ENCODE assay signal across 23 cellular contexts in genomic region chr20:19589731-19590362, GRCh38.
"Had no signal": no experiment of that assay in that cellular context is flagged by ENCODE, and none has a peak within 500 bp of the region (broad histone marks: within the 10 kb centered on the region; RNA-seq: fewer than 3 reads in every experiment).

No MANE protein-coding gene starts in this region.

- H3K4me1 ChIP-seq: foreskin keratinocyte, neural progenitor cell, parathyroid adenoma, right atrium auricular region, upper lobe of left lung had no signal

- H3K4me2 ChIP-seq: hepatocyte, neural progenitor cell had no signal

- H3K36me3 ChIP-seq: gastroesophageal sphincter, heart left ventricle, neural progenitor cell, right atrium auricular region, sigmoid colon, thoracic aorta, tibial nerve, upper lobe of left lung had no signal

- H3K9ac ChIP-seq: neural progenitor cell, parathyroid adenoma had no signal

- FAIRE-seq: colon, endothelial cell of umbilical vein, kidney, urothelium cell line had no signal

- H3K9me3 ChIP-seq: esophagus muscularis mucosa, gastroesophageal sphincter, heart left ventricle, sigmoid colon, thoracic aorta, tibial nerve, upper lobe of left lung had no signal

- H2AFZ ChIP-seq: hepatocyte, neural progenitor cell, parathyroid adenoma had no signal

- H3K79me2 ChIP-seq: hepatocyte, parathyroid adenoma had no signal

- H3K27me3 ChIP-seq: esophagus muscularis mucosa, foreskin keratinocyte, gastroesophageal sphincter, hepatocyte, neural progenitor cell, right atrium auricular region, sigmoid colon, tibial nerve, upper lobe of left lung had no signal

- H3K4me3 ChIP-seq: esophagus muscularis mucosa, gastroesophageal sphincter, heart left ventricle, hepatocyte, lung, neural progenitor cell, right atrium auricular region, sigmoid colon, thoracic aorta, tibial nerve, upper lobe of left lung had no signal

- ATAC-seq: foreskin keratinocyte; gastroesophageal sphincter; left lobe of liver; natural killer cell treated with Interleukin-12 subunit alpha and Interleukin-12 subunit beta and Interleukin-15 and Interleukin-18, amount 100 ng/mL, for 72 hours; stimulated activated naive B cell treated with anti-CD40 and anti-IgM and Interleukin-4, amounts not matched to agents 10 μg/mL and 1 μg/mL and 100 μg/mL, for 72 hours had no signal

- H3K27ac ChIP-seq: esophagus muscularis mucosa, foreskin keratinocyte, gastroesophageal sphincter, heart left ventricle, hepatocyte, neural progenitor cell, parathyroid adenoma, right atrium auricular region, thoracic aorta, tibial nerve, upper lobe of left lung had no signal

- DNase-seq: effector CD8-positive, alpha-beta T cell; endodermal cell; foreskin keratinocyte; heart left ventricle; kidney; naive B cell; sigmoid colon; stimulated activated naive B cell treated with anti-CD40 and anti-IgM and Interleukin-4, amounts not matched to agents 10 μg/mL and 1 μg/mL and 100 μg/mL, for 72 hours; upper lobe of left lung had no signal
